Comparison of ENCODE assay signal across 19 cellular contexts in the genomic region with DNA sequence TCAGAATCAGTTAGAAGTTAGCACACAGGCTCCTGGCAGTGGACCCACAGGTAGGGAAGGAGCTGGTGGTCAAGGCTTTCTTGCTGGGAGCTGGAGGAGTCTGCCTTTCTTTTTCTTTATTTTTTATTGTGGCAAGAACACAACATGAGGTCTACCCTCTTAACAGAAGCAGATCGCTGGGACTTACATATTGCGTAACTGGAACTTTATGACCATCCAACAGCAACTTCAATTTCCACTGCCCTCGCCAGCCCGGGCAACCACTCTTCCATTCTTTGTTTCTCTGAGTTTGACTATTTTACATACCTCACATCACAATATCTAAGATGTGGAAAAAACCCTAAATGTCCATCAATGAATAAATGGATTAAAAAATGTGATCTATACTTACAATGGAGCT.
A peak's percentile ranks its signal among the peaks of the same experiment; 100 is the strongest.
DNase-seq lines count a peak whose midpoint lies in the region; ATAC-seq, FAIRE-seq and TF ChIP-seq lines count a peak whose summit lies in the region.
"Had no signal": no experiment of that assay in that cellular context is flagged by ENCODE, and none has a peak within 500 bp of the region (broad histone marks: within the 10 kb centered on the region; RNA-seq: fewer than 3 reads in every experiment).

No MANE protein-coding gene starts in this region.

- TF ChIP-seq EP300 in HepG2 (IDR thresholded peaks at IDR 0.05; ENCODE audit: low read depth in 2 of 2, low read length in 2 of 2) (no peak), HepG2 (CRISPR knock-in tag; IDR thresholded peaks at IDR 0.05; ENCODE audit: borderline replicate concordance) (no peak), K562 (IDR thresholded peaks at IDR 0.05; ENCODE audit: low read length) (no peak)

- no peak overlapping the region for H2AFZ ChIP-seq in HepG2 (ENCODE audit: low read length)
- no peak overlapping the region for H2AFZ ChIP-seq in K562 (ENCODE audit: low read depth, low read length)

- no peak for DNase-seq in HepG2 (ENCODE audit: low spot score)
- no peak for DNase-seq in right lobe of liver
- no peak for DNase-seq in K562 (ENCODE audit: extremely low read depth in 1 of 4, low spot score in 3 of 4)
- peak; percentile 3 for DNase-seq in upper lobe of right lung
- no peak for DNase-seq in SKM-1 treated with dmso at 0.1 percent for 144 hours (lab: John Stamatoyannopoulos, UW; ENCODE audit: unreplicated experiment)
- DNase-seq in activated CD8-positive, alpha-beta T cell treated with anti-CD3 and anti-CD28 coated beads for 36 hours = no peak
- DNase-seq: Calu3; CD4-positive, alpha-beta memory T cell; COR-L47; DND-41; GOT3; H7; HCEC 1CT had no signal

- in situ Hi-C loops in HepG2 (cut with HindIII; ENCODE audit: extremely low pct_ligation_motif_present, low pct_unique_long_range_greater_than_20kb) (no loop called here), K562 (cut with MboI) (no loop called here)

- peaks cover 17% of the 10 kb centered on the region for H3K27me3 Mint-ChIP-seq in activated CD8-positive, alpha-beta T cell treated with anti-CD3 and anti-CD28 coated beads for 36 hours

- CTCF ChIA-PET in HepG2 (lab: Yijun Ruan, JAX; ENCODE audit: low intra/inter-chr PET ratio, low total read pairs) = no interaction called here
- CTCF ChIA-PET in K562 (lab: Yijun Ruan, JAX; ENCODE audit: low intra/inter-chr PET ratio) = no interaction called here
- CTCF ChIA-PET in activated CD8-positive, alpha-beta T cell treated with anti-CD3 and anti-CD28 coated beads for 36 hours (lab: Charles Lee) = no interaction called here

- TF ChIP-seq CTCF in HepG2 (CRISPR knock-in tag; IDR thresholded peaks at IDR 0.05) (no peak), right lobe of liver (IDR thresholded peaks at IDR 0.05) (no peak), K562 (IDR thresholded peaks at IDR 0.05 in 2 of 3, conservative IDR thresholded peaks at IDR 0.05 in 1 of 3; ENCODE audit: insufficient read depth in 2 of 3, low read depth in 1 of 3, low read length in 3 of 3) (no peak), upper lobe of right lung (IDR thresholded peaks at IDR 0.05) (no peak)
- no peak for TF ChIP-seq CTCF in activated CD8-positive, alpha-beta T cell treated with anti-CD3 and anti-CD28 coated beads for 36 hours (IDR thresholded peaks at IDR 0.05)

- BruUV-seq in HepG2 (replicated peaks; lab: Mats Ljungman, UMichigan) (no TSS peak), K562 (replicated peaks; lab: Mats Ljungman, UMichigan) (no TSS peak)

- no peak overlapping the region for H3K4me3 Mint-ChIP-seq in activated CD8-positive, alpha-beta T cell treated with anti-CD3 and anti-CD28 coated beads for 36 hours
- H3K4me3 Mint-ChIP-seq: B cell; CD4-positive, alpha-beta memory T cell had no signal

- no peak overlapping the region for H3K27ac ChIP-seq in HepG2 (ENCODE audit: extremely low read length, insufficient read depth, low read length)
- H3K27ac ChIP-seq in right lobe of liver = no peak overlapping the region
- H3K27ac ChIP-seq in K562 (ENCODE audit: extremely low read depth, low read depth, low read length) = no peak overlapping the region
- H3K27ac ChIP-seq in upper lobe of right lung = no peak overlapping the region
- H3K27ac ChIP-seq: 22Rv1; BLaER1 treated with 17β-estradiol and CSF1 and Interleukin-3, amounts not matched to agents 10 nM and 100 nM had no signal

- no peak overlapping the region for H3K4me3 ChIP-seq in HepG2 (replicated peaks in 1 of 3; ENCODE audit: insufficient read depth in 1 of 3, low read depth in 2 of 3, low read length in 3 of 3)
- H3K4me3 ChIP-seq in right lobe of liver = no peak overlapping the region
- no peak overlapping the region for H3K4me3 ChIP-seq in K562
- H3K4me3 ChIP-seq in upper lobe of right lung = no peak overlapping the region
- H3K4me3 ChIP-seq: BLaER1 treated with 17β-estradiol and CSF1 and Interleukin-3, amounts not matched to agents 10 nM and 100 nM had no signal

- H3K9me3 Mint-ChIP-seq in activated CD8-positive, alpha-beta T cell treated with anti-CD3 and anti-CD28 coated beads for 36 hours = no peaks in the 10 kb centered on the region
- H3K9me3 Mint-ChIP-seq: CD4-positive, alpha-beta memory T cell had no signal

- H3K36me3 ChIP-seq in HepG2 (replicated peaks in 1 of 2; ENCODE audit: control insufficient read depth in 1 of 2, insufficient read depth in 2 of 2, low read length in 2 of 2) = no peaks in the 10 kb centered on the region
- no peaks in the 10 kb centered on the region for H3K36me3 ChIP-seq in right lobe of liver
- no peaks in the 10 kb centered on the region for H3K36me3 ChIP-seq in K562 (ENCODE audit: control insufficient read depth, insufficient read depth, low read length)
- H3K36me3 ChIP-seq in upper lobe of right lung = no peaks in the 10 kb centered on the region
- H3K36me3 ChIP-seq: BLaER1 treated with 17β-estradiol and CSF1 and Interleukin-3, amounts not matched to agents 10 nM and 100 nM had no signal

- no peak for ATAC-seq in HepG2
- ATAC-seq in right lobe of liver = no peak
- no peak for ATAC-seq in K562
- ATAC-seq in upper lobe of right lung = no peak
- ATAC-seq in activated CD8-positive, alpha-beta T cell treated with anti-CD3 and anti-CD28 coated beads for 36 hours = no peak

- no peaks in the 10 kb centered on the region for H3K9me3 ChIP-seq in HepG2 (ENCODE audit: low read length)
- no peaks in the 10 kb centered on the region for H3K9me3 ChIP-seq in right lobe of liver
- no peaks in the 10 kb centered on the region for H3K9me3 ChIP-seq in K562 (replicated peaks; ENCODE audit: control insufficient read depth, insufficient read depth, low read depth, low read length)
- no peaks in the 10 kb centered on the region for H3K9me3 ChIP-seq in upper lobe of right lung
- H3K9me3 ChIP-seq: BLaER1 treated with 17β-estradiol and CSF1 and Interleukin-3, amounts not matched to agents 10 nM and 100 nM had no signal

- H3K36me3 Mint-ChIP-seq in activated CD8-positive, alpha-beta T cell treated with anti-CD3 and anti-CD28 coated beads for 36 hours (ENCODE audit: low read depth) = no peaks in the 10 kb centered on the region
- H3K36me3 Mint-ChIP-seq: CD4-positive, alpha-beta memory T cell had no signal

- H3K4me1 ChIP-seq in HepG2 (ENCODE audit: insufficient read depth, low read length) = no peaks in the 10 kb centered on the region
- no peaks in the 10 kb centered on the region for H3K4me1 ChIP-seq in right lobe of liver
- H3K4me1 ChIP-seq in K562 (replicated peaks in 1 of 2; ENCODE audit: control insufficient read depth in 2 of 2, insufficient read depth in 2 of 2, low read length in 2 of 2) = no peaks in the 10 kb centered on the region
- H3K4me1 ChIP-seq in upper lobe of right lung = no peaks in the 10 kb centered on the region

- H3K4me2 ChIP-seq in HepG2 (ENCODE audit: low read depth, low read length) = no peak overlapping the region
- no peak overlapping the region for H3K4me2 ChIP-seq in K562 (ENCODE audit: insufficient read depth, low read length)
- H3K4me2 ChIP-seq: BLaER1 treated with 17β-estradiol and CSF1 and Interleukin-3, amounts not matched to agents 10 nM and 100 nM had no signal

- H3K9ac ChIP-seq in HepG2 (ENCODE audit: insufficient read depth, low read depth, low read length) = no peak overlapping the region
- H3K9ac ChIP-seq in K562 (ENCODE audit: insufficient read depth in 1 of 2, low read depth in 2 of 2, low read length in 2 of 2) = no peak overlapping the region
- H3K9ac ChIP-seq: BLaER1 treated with 17β-estradiol and CSF1 and Interleukin-3, amounts not matched to agents 10 nM and 100 nM had no signal

- TF ChIP-seq POLR2A in HepG2 (IDR thresholded peaks at IDR 0.05; ENCODE audit: insufficient read depth in 1 of 2, low read depth in 2 of 2, low read length in 2 of 2) (no peak), right lobe of liver (IDR thresholded peaks at IDR 0.05) (no peak), K562 (conservative IDR thresholded peaks at IDR 0.05) (no peak)

- FAIRE-seq in HepG2 (lab: Jason Lieb, UNC) (no peak), K562 (lab: Jason Lieb, UNC) (no peak)
- FAIRE-seq: A204.1, G401.6, GM12892 had no signal

- 6% methylated on average over 4 of the region's 4 CpGs for WGBS in HepG2 (ENCODE audit: low lambda C conversion rate)
- 62% methylated on average over 4 of the region's 4 CpGs for WGBS in right lobe of liver (ENCODE audit: insufficient coverage, low coverage, low lambda C conversion rate, missing lambda C conversion rate)
- WGBS in K562 (ENCODE audit: insufficient coverage, low coverage, missing lambda C conversion rate) = 1% methylated on average over 4 of the region's 4 CpGs

- H3K9me1 ChIP-seq in K562 (ENCODE audit: control insufficient read depth, insufficient read depth, low read length) = no peaks in the 10 kb centered on the region

- peaks cover 10% of the 10 kb centered on the region for H3K4me1 Mint-ChIP-seq in activated CD8-positive, alpha-beta T cell treated with anti-CD3 and anti-CD28 coated beads for 36 hours (ENCODE audit: low read depth)
- H3K4me1 Mint-ChIP-seq: B cell; CD4-positive, alpha-beta memory T cell had no signal

- intact Hi-C loops in HepG2 (cut with micrococcal nuclease; ENCODE audit: unreplicated experiment) = no loop called here
- intact Hi-C loops in right lobe of liver (cut with DNase I) = no loop called here
- intact Hi-C loops in K562 (cut with micrococcal nuclease) = no loop called here
- intact Hi-C loops in upper lobe of right lung (cut with DNase I) = no loop called here
- intact Hi-C loops in activated CD8-positive, alpha-beta T cell treated with anti-CD3 and anti-CD28 coated beads for 36 hours (cut with micrococcal nuclease) = no loop called here

- H4K20me1 ChIP-seq in HepG2 (ENCODE audit: insufficient read depth, low read length) (no peaks in the 10 kb centered on the region), K562 (replicated peaks; ENCODE audit: control insufficient read depth, insufficient read depth, low read length) (no peaks in the 10 kb centered on the region)

- TF ChIP-seq RAD21 in HepG2 (CRISPR knock-in tag; IDR thresholded peaks at IDR 0.05) (no peak), K562 (CRISPR knock-in tag; conservative IDR thresholded peaks at IDR 0.05 in 1 of 2, IDR thresholded peaks at IDR 0.05 in 1 of 2) (no peak)

- no peak overlapping the region for H3K27ac Mint-ChIP-seq in activated CD8-positive, alpha-beta T cell treated with anti-CD3 and anti-CD28 coated beads for 36 hours
- H3K27ac Mint-ChIP-seq: B cell; CD4-positive, alpha-beta memory T cell had no signal

- POLR2A ChIA-PET in HepG2 (lab: Yijun Ruan, JAX) = no interaction called here
- POLR2A ChIA-PET in K562 (lab: Yijun Ruan, JAX) = no interaction called here
- POLR2A ChIA-PET in activated CD8-positive, alpha-beta T cell treated with anti-CD3 and anti-CD28 coated beads for 36 hours (lab: Charles Lee) = no interaction called here

- H3K79me2 ChIP-seq in HepG2 (ENCODE audit: insufficient read depth, low read length) (no peaks in the 10 kb centered on the region), K562 (ENCODE audit: control insufficient read depth, insufficient read depth, low read length) (no peaks in the 10 kb centered on the region)

- H3K27me3 ChIP-seq in HepG2 (ENCODE audit: control insufficient read depth in 1 of 2, insufficient read depth in 2 of 2, low read length in 2 of 2) (peaks cover 0 to 18% of the 10 kb centered on the region in 2 experiments; a peak in 4 of 5 replicates), right lobe of liver (no peaks in the 10 kb centered on the region), K562 (ENCODE audit: control insufficient read depth in 2 of 2, insufficient read depth in 2 of 2, low read length in 2 of 2) (peaks cover 0 to 19% of the 10 kb centered on the region in 2 experiments; a peak in 2 of 5 replicates), upper lobe of right lung (no peaks in the 10 kb centered on the region)

Comparison
In these comparisons a context has a peak if more than half of its experiments do, and no peak if none do; other contexts are left out.
1. Of the 241 proteins assayed by ChIP-seq in both HepG2 and K562: peak only in HepG2: none; only in K562: none; in both: CEBPB; in neither: 239; mixed calls (peak in some experiments, not most) for 1.